In genomic region chr16:23026777-23027362, GRCh38 we compare ENCODE assay signal across 1 cellular context.
TF ChIP-seq lines count a peak whose summit lies in the region.

No MANE protein-coding gene starts in this region.

TF ChIP-seq in HepG2, 621 proteins besides CTCF, POLR2A, EP300 and RAD21 (continued from another document and continues in another):
- TF ChIP-seq ZHX2 (IDR thresholded peaks at IDR 0.05; ENCODE audit: low read depth) (no peak), ZHX2 (CRISPR knock-in tag; IDR thresholded peaks at IDR 0.05; ENCODE audit: borderline replicate concordance) (peak; percentile 70; the same call in 1 of the 2 replicates), ZNF629 (CRISPR knock-in tag; conservative IDR thresholded peaks at IDR 0.05) (no peak), DR1 (CRISPR knock-in tag; IDR thresholded peaks at IDR 0.05) (no peak), RFX3 (CRISPR knock-in tag; IDR thresholded peaks at IDR 0.05) (peak; percentile 28; the same call in 1 of the 2 replicates), ZNF704 (CRISPR knock-in tag; IDR thresholded peaks at IDR 0.05; ENCODE audit: borderline replicate concordance) (no peak), THAP8 (CRISPR knock-in tag; IDR thresholded peaks at IDR 0.05; ENCODE audit: borderline replicate concordance) (no peak), ZNF513 (CRISPR knock-in tag; conservative IDR thresholded peaks at IDR 0.05) (no peak), RARG (CRISPR knock-in tag; IDR thresholded peaks at IDR 0.05; ENCODE audit: low read depth) (no peak), ELK4 (CRISPR knock-in tag; IDR thresholded peaks at IDR 0.05; ENCODE audit: borderline replicate concordance) (no peak), ZMAT5 (CRISPR knock-in tag; IDR thresholded peaks at IDR 0.05; ENCODE audit: borderline replicate concordance, low read depth) (no peak), NR0B2 (CRISPR knock-in tag; IDR thresholded peaks at IDR 0.05) (no peak), HOMEZ (CRISPR knock-in tag; IDR thresholded peaks at IDR 0.05; ENCODE audit: low read depth) (peak; percentile 57; the same call in 1 of the 2 replicates), ZNF275 (CRISPR knock-in tag; IDR thresholded peaks at IDR 0.05; ENCODE audit: borderline replicate concordance) (no peak), RELA (CRISPR knock-in tag; IDR thresholded peaks at IDR 0.05) (no peak), ZNF749 (CRISPR knock-in tag; IDR thresholded peaks at IDR 0.05; ENCODE audit: borderline replicate concordance) (peak; percentile 44; the same call in 1 of the 2 replicates), ZNF143 (CRISPR knock-in tag; IDR thresholded peaks at IDR 0.05) (no peak), ZNF484 (CRISPR knock-in tag; IDR thresholded peaks at IDR 0.05; ENCODE audit: borderline replicate concordance, low read depth) (no peak; the same call in 1 of the 2 replicates), ZNF670 (CRISPR knock-in tag; IDR thresholded peaks at IDR 0.05; ENCODE audit: borderline replicate concordance) (no peak), TCF7 (IDR thresholded peaks at IDR 0.05; ENCODE audit: low read depth) (no peak), TBX3 (IDR thresholded peaks at IDR 0.05; ENCODE audit: borderline replicate concordance) (no peak), FOSL1 (CRISPR knock-in tag; IDR thresholded peaks at IDR 0.05; ENCODE audit: borderline replicate concordance) (no peak), CC2D1A (CRISPR knock-in tag; IDR thresholded peaks at IDR 0.05) (no peak), JUND (CRISPR knock-in tag; IDR thresholded peaks at IDR 0.05) (no peak), SYNCRIP (IDR thresholded peaks at IDR 0.05; ENCODE audit: insufficient read depth, low read depth, low read length) (no peak), ZBTB7B (CRISPR knock-in tag; IDR thresholded peaks at IDR 0.05) (peak; percentile 69; the same call in 1 of the 2 replicates), ZNF138 (CRISPR knock-in tag; IDR thresholded peaks at IDR 0.05; ENCODE audit: low read depth) (no peak), ZNF414 (CRISPR knock-in tag; IDR thresholded peaks at IDR 0.05) (no peak), MYPOP (CRISPR knock-in tag; IDR thresholded peaks at IDR 0.05) (0 out of 2 replicates have a peak, but pooled peaks have one; percentile 30), DBP (CRISPR knock-in tag; IDR thresholded peaks at IDR 0.05; ENCODE audit: not compliant biosample characterization) (peak; percentile 20), PRDM10 (CRISPR knock-in tag; IDR thresholded peaks at IDR 0.05; ENCODE audit: low read depth) (peak; percentile 72), PHF5A (CRISPR knock-in tag; IDR thresholded peaks at IDR 0.05; ENCODE audit: low read depth, unreplicated experiment) (no peak), ZBTB20 (CRISPR knock-in tag; IDR thresholded peaks at IDR 0.05; ENCODE audit: borderline replicate concordance, low read depth) (no peak), ZNF737 (CRISPR knock-in tag; IDR thresholded peaks at IDR 0.05; ENCODE audit: borderline replicate concordance) (no peak), PAX8 (CRISPR knock-in tag; IDR thresholded peaks at IDR 0.05; ENCODE audit: borderline replicate concordance) (no peak), RARA (CRISPR knock-in tag; IDR thresholded peaks at IDR 0.05) (peak; percentile 65; the same call in 1 of the 2 replicates)
